ENCODE assay signal across 8 cellular contexts in genomic region chr3:195443391-195443989, GRCh38. TPM values are rescaled to one million over a fixed set of nuclear protein-coding genes. Genes with fewer than 3 reads are reported as not detected.
DNase-seq lines count a peak whose midpoint lies in the region; ATAC-seq and TF ChIP-seq lines count a peak whose summit lies in the region.

No MANE protein-coding gene starts in this region.

- no peaks in the 10 kb centered on the region for H3K9me3 Mint-ChIP-seq in central memory CD8-positive, alpha-beta T cell
- H3K9me3 Mint-ChIP-seq in natural killer cell, result no peaks in the 10 kb centered on the region

- peaks cover 49% of the 10 kb centered on the region for H3K4me1 ChIP-seq in BLaER1
- peaks cover 69% of the 10 kb centered on the region for H3K4me1 ChIP-seq in KMS-11 (ENCODE audit: low read depth, poor library complexity, severe bottlenecking)

- peak overlapping the region; percentile 59; the same call in 1 of the 2 replicates for H2AFZ ChIP-seq in KMS-11 (ENCODE audit: low read depth)

- H3K27ac ChIP-seq in BLaER1 (peak overlapping the region; percentile 61), KMS-11 (no peak overlapping the region; the same call in 1 of the 2 replicates)

- H3K4me2 ChIP-seq in BLaER1 (peak overlapping the region; percentile 91), KMS-11 (peak overlapping the region; percentile 79)

- DNase-seq in central memory CD8-positive, alpha-beta T cell (ENCODE audit: low spot score in 2 of 2), result no peak
- DNase-seq in natural killer cell, result no peak
- DNase-seq in SIG-M5 (lab: John Stamatoyannopoulos, UW), result no peak
- no peak for DNase-seq in activated effector memory CD4-positive, alpha-beta T cell treated with anti-CD3 and anti-CD28 coated beads, Interleukin-2, amount 50 U/mL, for 16 hours
- no peak for DNase-seq in stimulated activated naive CD4-positive, alpha-beta T cell treated with Interleukin-2 at 50 U/mL for 16 hours (lab: John Stamatoyannopoulos, UW)

- no peaks in the 10 kb centered on the region for H3K36me3 ChIP-seq in BLaER1
- H3K36me3 ChIP-seq in KMS-11 (ENCODE audit: insufficient read depth), result no peaks in the 10 kb centered on the region

- ATAC-seq in central memory CD8-positive, alpha-beta T cell (replicated peaks; ENCODE audit: extremely low read depth, poor library complexity, severe bottlenecking), result no peak
- ATAC-seq in natural killer cell (no peak), GM21723 (IDR thresholded peaks at IDR 0.05; ENCODE audit: unreplicated experiment) (no peak)

- H3K4me3 Mint-ChIP-seq in central memory CD8-positive, alpha-beta T cell, result peak overlapping the region; percentile 98
- peak overlapping the region; percentile 97 for H3K4me3 Mint-ChIP-seq in natural killer cell

- H3K9ac ChIP-seq in BLaER1 (peak overlapping the region; percentile 68), KMS-11 (peak overlapping the region; percentile 3; the same call in 1 of the 2 replicates)

- no peaks in the 10 kb centered on the region for H3K27me3 Mint-ChIP-seq in central memory CD8-positive, alpha-beta T cell
- H3K27me3 Mint-ChIP-seq in natural killer cell (ENCODE audit: low read depth in 2 of 2), result no peaks in the 10 kb centered on the region

- peaks cover 13% of the 10 kb centered on the region for H3K36me3 Mint-ChIP-seq in central memory CD8-positive, alpha-beta T cell (ENCODE audit: insufficient read depth)
- no peaks in the 10 kb centered on the region for H3K36me3 Mint-ChIP-seq in natural killer cell

- peak overlapping the region; percentile 99 for H3K4me3 ChIP-seq in BLaER1
- H3K4me3 ChIP-seq in KMS-11 (IDR thresholded peaks at IDR 0.05; ENCODE audit: insufficient read depth, low read depth, low read length), result no peak overlapping the region

- no peaks in the 10 kb centered on the region for H3K9me3 ChIP-seq in BLaER1

- H4K20me1 ChIP-seq in BLaER1 (peaks cover 36% of the 10 kb centered on the region), KMS-11 (ENCODE audit: insufficient read depth) (peaks cover 10% of the 10 kb centered on the region; the same call in 1 of the 2 replicates)

- peaks cover 43% of the 10 kb centered on the region for H3K4me1 Mint-ChIP-seq in central memory CD8-positive, alpha-beta T cell
- H3K4me1 Mint-ChIP-seq in natural killer cell, result peaks cover 37 to 41% of the 10 kb centered on the region in 2 donors

- intact Hi-C loops in natural killer cell (cut with micrococcal nuclease), result loop anchor here (1.0 to 5.0 kb wide), 3 partner anchors 46 to 756 kb away; partner anchors contain the start of gene FAM43A

- H3K27me3 ChIP-seq in BLaER1 (no peaks in the 10 kb centered on the region), KMS-11 (ENCODE audit: insufficient read depth, low read depth) (no peaks in the 10 kb centered on the region)

- TF ChIP-seq CTCF in KMS-11 (conservative IDR thresholded peaks at IDR 0.05; ENCODE audit: low read depth, low read length) (no peak), natural killer cell (IDR thresholded peaks at IDR 0.05) (no peak)

- peak overlapping the region; percentile 80 for H3K27ac Mint-ChIP-seq in central memory CD8-positive, alpha-beta T cell (ENCODE audit: low read depth)
- peak overlapping the region; percentile 92 to 97 for H3K27ac Mint-ChIP-seq in natural killer cell

- H3K79me2 ChIP-seq in KMS-11 (ENCODE audit: insufficient read depth, low read depth), result peaks cover 37% of the 10 kb centered on the region

RNA-seq across cellular contexts. Expression of gene ACAP2, which starts 0.7 kb away (rescaled TPM):
- 100 to 1,000 TPM; 103 to 132 (median 128) TPM for total RNA-seq in natural killer cell
